In the genomic region with DNA sequence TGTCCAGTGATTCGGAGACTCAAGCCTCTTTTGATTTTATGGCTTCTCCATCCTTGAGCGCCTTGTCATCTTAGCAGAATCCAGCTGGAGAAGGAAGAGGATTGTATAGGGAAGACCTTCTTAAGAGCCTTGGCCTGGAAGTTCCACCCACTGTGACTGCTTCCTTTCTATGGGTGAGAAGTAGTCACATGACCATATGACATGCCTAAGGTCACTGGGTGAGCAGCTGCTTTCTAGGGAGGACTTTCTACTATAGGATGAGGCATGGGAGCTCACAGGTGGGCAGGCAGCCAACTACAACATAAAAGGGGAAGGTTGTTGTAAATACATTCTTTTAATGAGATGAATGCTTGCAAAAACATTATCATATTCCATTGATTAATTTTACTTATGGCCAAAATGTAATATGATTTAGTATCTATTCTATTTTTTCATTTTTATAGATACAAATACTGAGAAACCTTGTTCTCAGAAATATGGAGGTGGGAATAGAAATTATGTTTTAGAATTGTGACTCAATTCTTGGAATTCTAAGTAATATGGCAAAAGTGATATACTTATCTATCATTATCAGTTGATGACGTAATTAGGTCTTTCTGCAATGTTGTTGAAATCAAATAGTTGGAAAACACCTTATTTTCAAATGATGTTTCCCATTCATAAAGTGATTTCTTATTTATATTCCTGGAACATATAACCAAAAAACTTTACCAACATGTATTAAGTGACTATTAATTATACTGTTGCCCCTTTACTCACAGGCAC, we compare ENCODE assay signal across 1 cellular context.
A peak's percentile ranks its signal among the peaks of the same experiment; 100 is the strongest.
TF ChIP-seq lines count a peak whose summit lies in the region.

No MANE protein-coding gene starts in this region.

TF ChIP-seq in HepG2, 621 proteins besides CTCF, POLR2A, EP300 and RAD21:
- TF ChIP-seq ATF7 (IDR thresholded peaks at IDR 0.05): peak; percentile 31; the same call in 1 of the 2 replicates
- no peak for TF ChIP-seq ATF7 (CRISPR knock-in tag; IDR thresholded peaks at IDR 0.05)
- no peak for TF ChIP-seq NFE2L2 (IDR thresholded peaks at IDR 0.05; ENCODE audit: low read length)
- no peak for TF ChIP-seq NFKBIZ (CRISPR knock-in tag; IDR thresholded peaks at IDR 0.05)
- TF ChIP-seq, protein P1, sequence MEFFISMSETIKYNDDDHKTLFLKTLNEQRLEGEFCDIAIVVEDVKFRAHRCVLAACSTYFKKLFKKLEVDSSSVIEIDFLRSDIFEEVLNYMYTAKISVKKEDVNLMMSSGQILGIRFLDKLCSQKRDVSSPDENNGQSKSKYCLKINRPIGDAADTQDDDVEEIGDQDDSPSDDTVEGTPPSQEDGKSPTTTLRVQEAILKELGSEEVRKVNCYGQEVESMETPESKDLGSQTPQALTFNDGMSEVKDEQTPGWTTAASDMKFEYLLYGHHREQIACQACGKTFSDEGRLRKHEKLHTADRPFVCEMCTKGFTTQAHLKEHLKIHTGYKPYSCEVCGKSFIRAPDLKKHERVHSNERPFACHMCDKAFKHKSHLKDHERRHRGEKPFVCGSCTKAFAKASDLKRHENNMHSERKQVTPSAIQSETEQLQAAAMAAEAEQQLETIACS (CRISPR knock-in tag; IDR thresholded peaks at IDR 0.05): no peak
